8 cellular contexts compared by ENCODE assay signal in the genomic region with DNA sequence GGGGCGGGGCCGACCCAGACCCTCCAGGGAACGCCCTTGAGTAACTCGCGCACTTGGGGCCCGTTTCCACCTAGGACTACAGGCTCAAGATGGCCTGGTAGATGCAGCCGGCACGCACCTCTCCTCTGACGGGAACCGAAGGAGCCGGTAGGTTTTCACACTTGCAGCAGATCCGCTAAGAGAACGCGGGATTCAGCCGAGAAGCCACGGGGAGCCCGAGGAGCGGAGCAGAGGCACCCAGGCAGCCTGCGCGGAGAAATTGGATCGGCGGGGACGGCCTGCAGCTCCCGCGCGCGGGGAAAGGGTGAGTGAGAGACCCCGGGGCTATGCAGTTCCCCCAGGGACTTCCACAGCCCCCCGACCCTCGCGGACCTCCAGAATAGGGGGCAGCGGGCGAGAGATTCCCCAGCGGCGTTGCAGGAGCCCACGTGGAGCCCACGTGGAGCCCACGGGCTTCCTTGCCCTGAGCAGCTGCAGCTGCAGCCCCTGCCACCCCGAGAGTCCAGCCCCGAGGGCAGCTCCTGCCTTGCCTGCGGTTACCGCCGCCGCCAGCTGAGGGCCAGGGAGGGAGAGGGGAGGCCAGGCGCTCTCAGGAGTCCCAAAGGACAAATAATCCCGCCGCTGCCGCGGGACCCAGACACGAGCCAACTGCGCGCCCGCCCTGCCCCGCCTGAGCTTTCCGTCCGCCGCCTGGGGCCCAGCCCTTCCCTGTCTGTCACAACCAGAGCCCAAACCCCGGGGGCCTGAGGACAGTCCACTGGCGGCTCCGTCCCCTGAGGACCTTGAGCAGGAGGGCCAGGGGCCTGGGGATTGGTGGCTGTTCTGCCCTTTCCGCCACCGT. TPM values are rescaled to one million over a fixed set of nuclear protein-coding genes. Genes with fewer than 3 reads are reported as not detected.
DNase-seq lines count a peak whose midpoint lies in the region; ATAC-seq, FAIRE-seq and TF ChIP-seq lines count a peak whose summit lies in the region.

No MANE protein-coding gene starts in this region.

- peaks cover 5 to 9% of the 10 kb centered on the region in 2 donors for H3K9me3 Mint-ChIP-seq in activated T-cell treated with anti-CD3 and anti-CD28 coated beads, Interleukin-2, amount 50 U/mL, for 72 hours
- peaks cover 28% of the 10 kb centered on the region for H3K9me3 Mint-ChIP-seq in glutamatergic neuron (ENCODE audit: unreplicated experiment)

- H3K27ac Mint-ChIP-seq in activated T-cell treated with anti-CD3 and anti-CD28 coated beads, Interleukin-2, amount 50 U/mL, for 72 hours: peak overlapping the region; percentile 80
- no peak overlapping the region for H3K27ac Mint-ChIP-seq in glutamatergic neuron (ENCODE audit: unreplicated experiment)

- FAIRE-seq in frontal cortex (lab: Jason Lieb, UNC): no peak

- ATAC-seq in activated T-cell treated with anti-CD3 and anti-CD28 coated beads, Interleukin-2, amount 50 U/mL, for 72 hours (replicated peaks in 1 of 2): peak; percentile 79 to 93

- no peak for TF ChIP-seq CTCF in glutamatergic neuron (IDR thresholded peaks at IDR 0.05; ENCODE audit: partially characterized antibody, unreplicated experiment)

- H3K36me3 Mint-ChIP-seq in activated T-cell treated with anti-CD3 and anti-CD28 coated beads, Interleukin-2, amount 50 U/mL, for 72 hours (ENCODE audit: insufficient read depth in 2 of 2): peaks cover 14 to 21% of the 10 kb centered on the region in 2 donors
- peaks cover 21% of the 10 kb centered on the region for H3K36me3 Mint-ChIP-seq in glutamatergic neuron (ENCODE audit: unreplicated experiment)

- H3K4me3 Mint-ChIP-seq in activated T-cell treated with anti-CD3 and anti-CD28 coated beads, Interleukin-2, amount 50 U/mL, for 72 hours: peak overlapping the region; percentile 95 to 97
- peak overlapping the region; percentile 86 for H3K4me3 Mint-ChIP-seq in glutamatergic neuron (ENCODE audit: unreplicated experiment)

- H3K4me1 Mint-ChIP-seq in activated T-cell treated with anti-CD3 and anti-CD28 coated beads, Interleukin-2, amount 50 U/mL, for 72 hours (ENCODE audit: low read depth): peaks cover 12% of the 10 kb centered on the region
- no peaks in the 10 kb centered on the region for H3K4me1 Mint-ChIP-seq in glutamatergic neuron (ENCODE audit: low read depth, unreplicated experiment)

- peaks cover 24% of the 10 kb centered on the region for H3K27me3 Mint-ChIP-seq in activated T-cell treated with anti-CD3 and anti-CD28 coated beads, Interleukin-2, amount 50 U/mL, for 72 hours (ENCODE audit: low read depth)
- H3K27me3 Mint-ChIP-seq in glutamatergic neuron (ENCODE audit: unreplicated experiment): peaks cover 18% of the 10 kb centered on the region

- DNase-seq in DMS 273 (lab: John Stamatoyannopoulos, UW; ENCODE audit: unreplicated experiment) (peak; percentile 93), NAMALWA (ENCODE audit: low spot score) (peak; percentile 77), glutamatergic neuron (peak; percentile 61), renal cortical epithelial cell (ENCODE audit: low read depth) (peak; percentile 40), NOMO-1 treated with dmso at 0.1 percent for 144 hours (lab: John Stamatoyannopoulos, UW; ENCODE audit: unreplicated experiment) (no peak), pons (ENCODE audit: low spot score) (no peak), frontal cortex (ENCODE audit: low spot score in 2 of 2) (no peak)
- DNase-seq in activated T-cell treated with anti-CD3 and anti-CD28 coated beads, Interleukin-2, amount 50 U/mL, for 72 hours: peak; percentile 48 to 50

RNA-seq across cellular contexts. Expression of a gene that starts 13.1 kb away (rescaled TPM):
- 1 to 10 TPM; 4.7 to 5.1 TPM for total RNA-seq in activated T-cell treated with anti-CD3 and anti-CD28 coated beads, Interleukin-2, amount 50 U/mL, for 72 hours
- total RNA-seq in glutamatergic neuron (ENCODE audit: unreplicated experiment): 20.9 TPM
- total RNA-seq in renal cortical epithelial cell: 32.3 and 65.0 TPM in 2 replicates
- 33.8 TPM for total RNA-seq in frontal cortex

RNA-seq across cellular contexts. Expression of a gene that starts 54.2 kb away (rescaled TPM):
- total RNA-seq in activated T-cell treated with anti-CD3 and anti-CD28 coated beads, Interleukin-2, amount 50 U/mL, for 72 hours: under 1 TPM in 1 of 2 donors, not detected in 1; 0.22 TPM
- 66.2 TPM for total RNA-seq in glutamatergic neuron (ENCODE audit: unreplicated experiment)
- total RNA-seq in renal cortical epithelial cell: 2.2 TPM in 1 of 2 replicates, not detected in the other
- total RNA-seq in frontal cortex: 14.3 TPM

Comparison
In these comparisons a context has a peak if more than half of its experiments do, and no peak if none do; other contexts are left out.
1. DNase-seq: peak in DMS 273 (single experiment), NAMALWA (single experiment), activated T-cell treated with anti-CD3 and anti-CD28 coated beads, Interleukin-2, amount 50 U/mL, for 72 hours (2 of 2), glutamatergic neuron (single experiment) and renal cortical epithelial cell (single experiment); none in NOMO-1 treated with dmso at 0.1 percent for 144 hours (single experiment), pons (single experiment) and frontal cortex (0 of 2).